Comparison of ENCODE assay signal across 18 cellular contexts in genomic region chr7:116998567-116998966, GRCh38. TPM values are rescaled to one million over a fixed set of nuclear protein-coding genes. Genes with fewer than 3 reads are reported as not detected.
A peak's percentile ranks its signal among the peaks of the same experiment; 100 is the strongest.
DNase-seq lines count a peak whose midpoint lies in the region; ATAC-seq, FAIRE-seq and TF ChIP-seq lines count a peak whose summit lies in the region.
"Had no signal": no experiment of that assay in that cellular context is flagged by ENCODE, and none has a peak within 500 bp of the region (broad histone marks: within the 10 kb centered on the region; RNA-seq: fewer than 3 reads in every experiment).

No MANE protein-coding gene starts in this region.

- H4K20me1 ChIP-seq in astrocyte (ENCODE audit: insufficient read depth, low read length): peaks cover 4% of the 10 kb centered on the region

- no peak overlapping the region for H2BK12ac ChIP-seq in mesenchymal stem cell (ENCODE audit: low read length in 2 of 2)

- no peak overlapping the region for H2BK120ac ChIP-seq in mesenchymal stem cell (ENCODE audit: low read depth, low read length)

- POLR2A ChIA-PET in HEK293 (lab: Yijun Ruan, JAX): no interaction called here

- H3K36me3 ChIP-seq in ACC112 (ENCODE audit: insufficient read depth, low read length) (no peaks in the 10 kb centered on the region), HEK293 (ENCODE audit: control insufficient read depth in 2 of 2, insufficient read depth in 1 of 2, low read length in 2 of 2) (no peaks in the 10 kb centered on the region), astrocyte (ENCODE audit: insufficient read depth, low read length) (no peaks in the 10 kb centered on the region), mesenchymal stem cell (ENCODE audit: control insufficient read depth in 1 of 2, insufficient read depth in 2 of 2, low read depth in 1 of 2, low read length in 2 of 2) (peaks cover 0 to 6% of the 10 kb centered on the region in 2 experiments)
- H3K36me3 ChIP-seq: BLaER1 treated with 17β-estradiol and CSF1 and Interleukin-3, amounts not matched to agents 10 nM and 100 nM had no signal

- H3K27ac Mint-ChIP-seq in astrocyte (ENCODE audit: unreplicated experiment): peak overlapping the region; percentile 86
- H3K27ac Mint-ChIP-seq in Calu3 (ENCODE audit: unreplicated experiment): no peak overlapping the region
- H3K27ac Mint-ChIP-seq: CD4-positive, CD25-positive, alpha-beta regulatory T cell; H9 had no signal

- H3K4me1 Mint-ChIP-seq in astrocyte (ENCODE audit: low read depth, unreplicated experiment) (peaks cover 19% of the 10 kb centered on the region), Calu3 (ENCODE audit: low read depth, unreplicated experiment) (peaks cover 16% of the 10 kb centered on the region)

- H2BK15ac ChIP-seq in mesenchymal stem cell (ENCODE audit: low read depth, poor library complexity, severe bottlenecking): no peak overlapping the region

- no peak overlapping the region for H2BK5ac ChIP-seq in mesenchymal stem cell (ENCODE audit: low read depth, low read length, poor library complexity, severe bottlenecking)

- CTCF ChIA-PET in HEK293 (lab: Yijun Ruan, JAX) (interaction anchor here (0.7 to 2.7 kb wide), 2 partner anchors 10 to 19 kb away, joined by 5 to 10 read pairs; no protein-coding TSS in a partner anchor), Calu3 (lab: Charles Lee) (no interaction called here)

- no peak overlapping the region for H3K4ac ChIP-seq in mesenchymal stem cell (ENCODE audit: low read depth in 1 of 2, low read length in 2 of 2)

- no peak overlapping the region for H3K14ac ChIP-seq in mesenchymal stem cell (ENCODE audit: low read length in 2 of 2)

- no peaks in the 10 kb centered on the region for H3K27me3 Mint-ChIP-seq in astrocyte (ENCODE audit: low read depth, unreplicated experiment)
- no peaks in the 10 kb centered on the region for H3K27me3 Mint-ChIP-seq in Calu3 (ENCODE audit: unreplicated experiment)
- H3K27me3 Mint-ChIP-seq: CD4-positive, CD25-positive, alpha-beta regulatory T cell had no signal

- peaks cover 3% of the 10 kb centered on the region for H3K9me3 Mint-ChIP-seq in astrocyte (ENCODE audit: unreplicated experiment)
- H3K9me3 Mint-ChIP-seq in Calu3 (ENCODE audit: low read depth, unreplicated experiment): no peaks in the 10 kb centered on the region

- WGBS in mesenchymal stem cell: 78% methylated on average over 1 of the region's 1 CpG

- intact Hi-C loops in Calu3 (cut with micrococcal nuclease; ENCODE audit: unreplicated experiment): no loop called here

- no peaks in the 10 kb centered on the region for H3K9me3 ChIP-seq in HEK293 (ENCODE audit: control insufficient read depth, insufficient read depth, low read depth, low read length)
- H3K9me3 ChIP-seq in astrocyte (ENCODE audit: insufficient read depth, low read depth, low read length): no peaks in the 10 kb centered on the region
- H3K9me3 ChIP-seq in mesenchymal stem cell (ENCODE audit: control insufficient read depth, low read length): no peaks in the 10 kb centered on the region

- H2AFZ ChIP-seq in ACC112 (ENCODE audit: low read length, unreplicated experiment) (no peak overlapping the region), astrocyte (ENCODE audit: low read depth, low read length) (no peak overlapping the region), mesenchymal stem cell (ENCODE audit: low read depth, low read length) (no peak overlapping the region)

- no peak overlapping the region for H4K91ac ChIP-seq in mesenchymal stem cell (ENCODE audit: low read length)

- no TSS peak for BruUV-seq in Calu3 (replicated peaks; lab: Mats Ljungman, UMichigan)

- H2AK5ac ChIP-seq in mesenchymal stem cell (ENCODE audit: low read length, severe bottlenecking): no peak overlapping the region

- no peak overlapping the region for H3K4me3 Mint-ChIP-seq in astrocyte (ENCODE audit: unreplicated experiment)
- no peak overlapping the region for H3K4me3 Mint-ChIP-seq in Calu3 (ENCODE audit: low read depth, unreplicated experiment)
- H3K4me3 Mint-ChIP-seq: CD4-positive, CD25-positive, alpha-beta regulatory T cell; H9 had no signal

- H3K27me3 ChIP-seq in ACC112 (ENCODE audit: insufficient read depth, low read length): no peaks in the 10 kb centered on the region
- no peaks in the 10 kb centered on the region for H3K27me3 ChIP-seq in astrocyte (ENCODE audit: insufficient read depth, low read length)
- H3K27me3 ChIP-seq in mesenchymal stem cell (ENCODE audit: control insufficient read depth in 1 of 2, insufficient read depth in 1 of 2, low read length in 2 of 2): no peaks in the 10 kb centered on the region
- H3K27me3 ChIP-seq: BLaER1 treated with 17β-estradiol and CSF1 and Interleukin-3, amounts not matched to agents 10 nM and 100 nM had no signal

- no peak for DNase-seq in astrocyte (ENCODE audit: low read depth)
- peak; percentile 31 for DNase-seq in mesenchymal stem cell
- DNase-seq in NCI-H82 (lab: John Stamatoyannopoulos, UW): no peak
- DNase-seq in Calu3: no peak
- no peak for DNase-seq in hippocampal formation (lab: John Stamatoyannopoulos, UW)
- DNase-seq: 8988T; ACHN; CD4-positive, CD25-positive, alpha-beta regulatory T cell; DMS 273 treated with DMSO at 0.1 percent for 48 hours; GDM1; GOT3; H9 had no signal

- FAIRE-seq in astrocyte (lab: Jason Lieb, UNC): no peak
- FAIRE-seq: HepG2, HTR-8/SVneo had no signal

- H3K9ac ChIP-seq in astrocyte (ENCODE audit: low read length): no peak overlapping the region
- no peak overlapping the region for H3K9ac ChIP-seq in mesenchymal stem cell (ENCODE audit: low read length)
- H3K9ac ChIP-seq: BLaER1 treated with 17β-estradiol and CSF1 and Interleukin-3, amounts not matched to agents 10 nM and 100 nM had no signal

- H3K27ac ChIP-seq in ACC112 (ENCODE audit: low read depth, low read length) (peak overlapping the region; percentile 61), HEK293 (ENCODE audit: extremely low read depth, low read depth, low read length) (no peak overlapping the region), astrocyte (ENCODE audit: low read depth, low read length) (no peak overlapping the region), mesenchymal stem cell (ENCODE audit: low read length, poor library complexity, severe bottlenecking) (no peak overlapping the region)
- H3K27ac ChIP-seq: BLaER1 treated with 17β-estradiol and CSF1 and Interleukin-3, amounts not matched to agents 10 nM and 100 nM had no signal

- H3K23ac ChIP-seq in mesenchymal stem cell (ENCODE audit: low read length in 2 of 2): no peak overlapping the region

- H3K4me1 ChIP-seq in ACC112 (ENCODE audit: control insufficient read depth, insufficient read depth, low read length, unreplicated experiment) (peaks cover 7% of the 10 kb centered on the region), HEK293 (ENCODE audit: control insufficient read depth, insufficient read depth, low read length) (no peaks in the 10 kb centered on the region), astrocyte (ENCODE audit: insufficient read depth, low read length) (no peaks in the 10 kb centered on the region), mesenchymal stem cell (ENCODE audit: control insufficient read depth, insufficient read depth, low read depth, low read length) (no peaks in the 10 kb centered on the region)
- H3K4me1 ChIP-seq: BLaER1 treated with 17β-estradiol and CSF1 and Interleukin-3, amounts not matched to agents 10 nM and 100 nM had no signal

- TF ChIP-seq CTCF in HEK293 (tag by site-specific recombination; IDR thresholded peaks at IDR 0.05): no peak
- TF ChIP-seq CTCF in astrocyte (IDR thresholded peaks at IDR 0.05; ENCODE audit: insufficient read depth, low read depth, low read length): no peak
- no peak for TF ChIP-seq CTCF in Calu3 (IDR thresholded peaks at IDR 0.05; ENCODE audit: unreplicated experiment)

- peaks cover 22% of the 10 kb centered on the region for H3K79me1 ChIP-seq in mesenchymal stem cell (replicated peaks; ENCODE audit: low read length, poor library complexity, severe bottlenecking)

- H3K18ac ChIP-seq in mesenchymal stem cell (ENCODE audit: low read depth in 1 of 2, low read length in 2 of 2): no peak overlapping the region

- H4K8ac ChIP-seq in mesenchymal stem cell (ENCODE audit: low read length): no peak overlapping the region

- ATAC-seq in GM18517 (IDR thresholded peaks at IDR 0.05; ENCODE audit: unreplicated experiment): no peak
- ATAC-seq: HepG2 had no signal

- H3K36me3 Mint-ChIP-seq in astrocyte (ENCODE audit: low read depth, unreplicated experiment) (peaks cover 7% of the 10 kb centered on the region), Calu3 (ENCODE audit: insufficient read depth, unreplicated experiment) (no peaks in the 10 kb centered on the region)

- H3K79me2 ChIP-seq in ACC112 (ENCODE audit: control insufficient read depth, insufficient read depth, low read length, unreplicated experiment): peaks cover 13% of the 10 kb centered on the region
- H3K79me2 ChIP-seq in astrocyte (ENCODE audit: insufficient read depth, low read length): peaks cover 38% of the 10 kb centered on the region

- H3K4me3 ChIP-seq in ACC112 (ENCODE audit: low read depth, low read length): no peak overlapping the region
- no peak overlapping the region for H3K4me3 ChIP-seq in HEK293 (ENCODE audit: low read depth, low read length)
- no peak overlapping the region for H3K4me3 ChIP-seq in astrocyte (ENCODE audit: insufficient read depth, low read depth, low read length)
- no peak overlapping the region for H3K4me3 ChIP-seq in mesenchymal stem cell (ENCODE audit: insufficient read depth in 1 of 2, low read depth in 1 of 2, low read length in 2 of 2)
- H3K4me3 ChIP-seq: BLaER1 treated with 17β-estradiol and CSF1 and Interleukin-3, amounts not matched to agents 10 nM and 100 nM had no signal

- no peak overlapping the region for H3K4me2 ChIP-seq in astrocyte (ENCODE audit: low read length)
- H3K4me2 ChIP-seq in mesenchymal stem cell (ENCODE audit: low read length, poor library complexity, severe bottlenecking): no peak overlapping the region
- H3K4me2 ChIP-seq: BLaER1 treated with 17β-estradiol and CSF1 and Interleukin-3, amounts not matched to agents 10 nM and 100 nM had no signal

TF ChIP-seq in HEK293, 187 proteins besides CTCF, POLR2A, EP300 and RAD21:
- TF ChIP-seq ZNF664 (tag by site-specific recombination; IDR thresholded peaks at IDR 0.05): peak; percentile 60; the same call in 1 of the 2 replicates
- TF ChIP-seq FEZF1 (tag by site-specific recombination; IDR thresholded peaks at IDR 0.05): no peak

RNA-seq across cellular contexts. Expression of gene ST7, which starts 45.3 kb away (rescaled TPM):
- total RNA-seq in astrocyte (37.9 and 39.3 TPM in 2 replicates), Calu3 (2022) (16.0 and 17.7 TPM in 2 replicates)
- 23.8 TPM for polyA plus RNA-seq in mesenchymal stem cell (2013, experiment 1 of 2)
- polyA plus RNA-seq in mesenchymal stem cell (2013, experiment 2 of 2): 24.5 TPM
